ENCODE assay signal across 1 cellular context in the genomic region with DNA sequence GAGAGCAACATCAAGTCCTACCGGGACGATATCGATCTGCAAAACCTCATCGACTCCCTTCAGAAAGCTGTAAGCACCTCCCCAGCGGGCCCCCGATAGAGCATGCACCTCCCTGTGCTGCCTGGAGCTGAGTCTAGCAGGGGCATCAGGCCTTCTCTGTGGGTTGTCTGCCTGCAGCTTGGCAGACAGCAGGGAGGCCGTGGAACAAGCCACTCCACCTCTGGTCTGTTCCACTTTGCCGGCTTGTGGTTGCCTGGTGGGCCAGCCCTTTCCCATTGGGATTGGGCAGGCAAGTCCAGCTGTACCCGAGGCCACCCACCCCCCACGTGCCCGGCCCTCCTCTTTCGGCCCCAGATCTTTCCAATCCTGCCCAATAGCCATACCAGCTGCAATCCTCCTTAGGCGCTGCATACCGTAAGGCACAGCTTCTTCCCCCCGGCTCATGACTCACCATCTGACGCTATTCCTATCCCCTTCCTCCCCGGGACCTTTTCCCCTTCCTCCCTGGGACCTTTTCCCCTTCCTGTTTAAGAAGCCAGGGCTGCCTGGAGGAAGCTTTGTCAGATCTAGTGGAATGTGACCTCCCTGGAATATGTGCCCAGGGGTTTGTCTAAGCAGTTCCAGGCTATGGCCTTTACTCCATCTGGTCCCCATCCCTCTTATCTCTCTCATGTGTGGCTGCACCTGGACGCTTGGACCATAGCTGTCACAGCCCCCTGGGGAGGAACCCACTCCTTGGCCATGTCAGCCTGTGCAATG.
A peak's percentile ranks its signal among the peaks of the same experiment; 100 is the strongest.
TF ChIP-seq lines count a peak whose summit lies in the region.

No MANE protein-coding gene starts in this region.

TF ChIP-seq in A549, 52 proteins besides CTCF, POLR2A, EP300 and RAD21 (continued from another document):
- TF ChIP-seq, protein P1, sequence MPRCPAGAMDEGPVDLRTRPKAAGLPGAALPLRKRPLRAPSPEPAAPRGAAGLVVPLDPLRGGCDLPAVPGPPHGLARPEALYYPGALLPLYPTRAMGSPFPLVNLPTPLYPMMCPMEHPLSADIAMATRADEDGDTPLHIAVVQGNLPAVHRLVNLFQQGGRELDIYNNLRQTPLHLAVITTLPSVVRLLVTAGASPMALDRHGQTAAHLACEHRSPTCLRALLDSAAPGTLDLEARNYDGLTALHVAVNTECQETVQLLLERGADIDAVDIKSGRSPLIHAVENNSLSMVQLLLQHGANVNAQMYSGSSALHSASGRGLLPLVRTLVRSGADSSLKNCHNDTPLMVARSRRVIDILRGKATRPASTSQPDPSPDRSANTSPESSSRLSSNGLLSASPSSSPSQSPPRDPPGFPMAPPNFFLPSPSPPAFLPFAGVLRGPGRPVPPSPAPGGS (IDR thresholded peaks at IDR 0.05) = peak; percentile 39; the same call in 1 of the 3 replicates
- TF ChIP-seq, protein P2, sequence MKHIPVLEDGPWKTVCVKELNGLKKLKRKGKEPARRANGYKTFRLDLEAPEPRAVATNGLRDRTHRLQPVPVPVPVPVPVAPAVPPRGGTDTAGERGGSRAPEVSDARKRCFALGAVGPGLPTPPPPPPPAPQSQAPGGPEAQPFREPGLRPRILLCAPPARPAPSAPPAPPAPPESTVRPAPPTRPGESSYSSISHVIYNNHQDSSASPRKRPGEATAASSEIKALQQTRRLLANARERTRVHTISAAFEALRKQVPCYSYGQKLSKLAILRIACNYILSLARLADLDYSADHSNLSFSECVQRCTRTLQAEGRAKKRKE (CRISPR knock-in tag; IDR thresholded peaks at IDR 0.05; ENCODE audit: low read depth) = no peak
- TF ChIP-seq, protein P3, sequence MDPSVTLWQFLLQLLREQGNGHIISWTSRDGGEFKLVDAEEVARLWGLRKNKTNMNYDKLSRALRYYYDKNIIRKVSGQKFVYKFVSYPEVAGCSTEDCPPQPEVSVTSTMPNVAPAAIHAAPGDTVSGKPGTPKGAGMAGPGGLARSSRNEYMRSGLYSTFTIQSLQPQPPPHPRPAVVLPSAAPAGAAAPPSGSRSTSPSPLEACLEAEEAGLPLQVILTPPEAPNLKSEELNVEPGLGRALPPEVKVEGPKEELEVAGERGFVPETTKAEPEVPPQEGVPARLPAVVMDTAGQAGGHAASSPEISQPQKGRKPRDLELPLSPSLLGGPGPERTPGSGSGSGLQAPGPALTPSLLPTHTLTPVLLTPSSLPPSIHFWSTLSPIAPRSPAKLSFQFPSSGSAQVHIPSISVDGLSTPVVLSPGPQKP (IDR thresholded peaks at IDR 0.05; ENCODE audit: low read depth, low read length) = no peak
- TF ChIP-seq, protein P4, sequence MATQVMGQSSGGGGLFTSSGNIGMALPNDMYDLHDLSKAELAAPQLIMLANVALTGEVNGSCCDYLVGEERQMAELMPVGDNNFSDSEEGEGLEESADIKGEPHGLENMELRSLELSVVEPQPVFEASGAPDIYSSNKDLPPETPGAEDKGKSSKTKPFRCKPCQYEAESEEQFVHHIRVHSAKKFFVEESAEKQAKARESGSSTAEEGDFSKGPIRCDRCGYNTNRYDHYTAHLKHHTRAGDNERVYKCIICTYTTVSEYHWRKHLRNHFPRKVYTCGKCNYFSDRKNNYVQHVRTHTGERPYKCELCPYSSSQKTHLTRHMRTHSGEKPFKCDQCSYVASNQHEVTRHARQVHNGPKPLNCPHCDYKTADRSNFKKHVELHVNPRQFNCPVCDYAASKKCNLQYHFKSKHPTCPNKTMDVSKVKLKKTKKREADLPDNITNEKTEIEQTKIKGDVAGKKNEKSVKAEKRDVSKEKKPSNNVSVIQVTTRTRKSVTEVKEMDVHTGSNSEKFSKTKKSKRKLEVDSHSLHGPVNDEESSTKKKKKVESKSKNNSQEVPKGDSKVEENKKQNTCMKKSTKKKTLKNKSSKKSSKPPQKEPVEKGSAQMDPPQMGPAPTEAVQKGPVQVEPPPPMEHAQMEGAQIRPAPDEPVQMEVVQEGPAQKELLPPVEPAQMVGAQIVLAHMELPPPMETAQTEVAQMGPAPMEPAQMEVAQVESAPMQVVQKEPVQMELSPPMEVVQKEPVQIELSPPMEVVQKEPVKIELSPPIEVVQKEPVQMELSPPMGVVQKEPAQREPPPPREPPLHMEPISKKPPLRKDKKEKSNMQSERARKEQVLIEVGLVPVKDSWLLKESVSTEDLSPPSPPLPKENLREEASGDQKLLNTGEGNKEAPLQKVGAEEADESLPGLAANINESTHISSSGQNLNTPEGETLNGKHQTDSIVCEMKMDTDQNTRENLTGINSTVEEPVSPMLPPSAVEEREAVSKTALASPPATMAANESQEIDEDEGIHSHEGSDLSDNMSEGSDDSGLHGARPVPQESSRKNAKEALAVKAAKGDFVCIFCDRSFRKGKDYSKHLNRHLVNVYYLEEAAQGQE (IDR thresholded peaks at IDR 0.05) = no peak
- TF ChIP-seq RARB (CRISPR knock-in tag; IDR thresholded peaks at IDR 0.05) (no peak), ZSCAN20 (CRISPR knock-in tag; IDR thresholded peaks at IDR 0.05) (no peak), MAFK (IDR thresholded peaks at IDR 0.05; ENCODE audit: partially characterized antibody) (no peak), MAZ (IDR thresholded peaks at IDR 0.05; ENCODE audit: borderline replicate concordance, low read depth, low read length) (no peak), GATA3 (IDR thresholded peaks at IDR 0.05; ENCODE audit: borderline replicate concordance) (peak; percentile 92), CEBPB (IDR thresholded peaks at IDR 0.05) (peak in 1 of 2 experiments; percentile 32; a peak in 1 of 4 replicates), TFCP2L1 (CRISPR knock-in tag; IDR thresholded peaks at IDR 0.05) (no peak), KDM1A (IDR thresholded peaks at IDR 0.05; ENCODE audit: low read depth) (no peak), MYC (IDR thresholded peaks at IDR 0.05; ENCODE audit: borderline replicate concordance, low read length) (no peak), RNF2 (IDR thresholded peaks at IDR 0.05; ENCODE audit: borderline replicate concordance, low read depth) (no peak), CHD4 (IDR thresholded peaks at IDR 0.05; ENCODE audit: borderline replicate concordance) (no peak), HOXA7 (CRISPR knock-in tag; IDR thresholded peaks at IDR 0.05) (no peak), ZC3H11A (IDR thresholded peaks at IDR 0.05) (no peak), HOXB13 (CRISPR knock-in tag; IDR thresholded peaks at IDR 0.05; ENCODE audit: low read depth) (peak; percentile 57; the same call in 1 of the 2 replicates), EHMT2 (IDR thresholded peaks at IDR 0.05; ENCODE audit: low read depth) (no peak)
- TF ChIP-seq, protein P5, sequence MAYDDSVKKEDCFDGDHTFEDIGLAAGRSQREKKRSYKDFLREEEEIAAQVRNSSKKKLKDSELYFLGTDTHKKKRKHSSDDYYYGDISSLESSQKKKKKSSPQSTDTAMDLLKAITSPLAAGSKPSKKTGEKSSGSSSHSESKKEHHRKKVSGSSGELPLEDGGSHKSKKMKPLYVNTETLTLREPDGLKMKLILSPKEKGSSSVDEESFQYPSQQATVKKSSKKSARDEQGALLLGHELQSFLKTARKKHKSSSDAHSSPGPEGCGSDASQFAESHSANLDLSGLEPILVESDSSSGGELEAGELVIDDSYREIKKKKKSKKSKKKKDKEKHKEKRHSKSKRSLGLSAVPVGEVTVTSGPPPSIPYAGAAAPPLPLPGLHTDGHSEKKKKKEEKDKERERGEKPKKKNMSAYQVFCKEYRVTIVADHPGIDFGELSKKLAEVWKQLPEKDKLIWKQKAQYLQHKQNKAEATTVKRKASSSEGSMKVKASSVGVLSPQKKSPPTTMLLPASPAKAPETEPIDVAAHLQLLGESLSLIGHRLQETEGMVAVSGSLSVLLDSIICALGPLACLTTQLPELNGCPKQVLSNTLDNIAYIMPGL (CRISPR knock-in tag; IDR thresholded peaks at IDR 0.05; ENCODE audit: borderline replicate concordance) = no peak
- TF ChIP-seq, protein P6, sequence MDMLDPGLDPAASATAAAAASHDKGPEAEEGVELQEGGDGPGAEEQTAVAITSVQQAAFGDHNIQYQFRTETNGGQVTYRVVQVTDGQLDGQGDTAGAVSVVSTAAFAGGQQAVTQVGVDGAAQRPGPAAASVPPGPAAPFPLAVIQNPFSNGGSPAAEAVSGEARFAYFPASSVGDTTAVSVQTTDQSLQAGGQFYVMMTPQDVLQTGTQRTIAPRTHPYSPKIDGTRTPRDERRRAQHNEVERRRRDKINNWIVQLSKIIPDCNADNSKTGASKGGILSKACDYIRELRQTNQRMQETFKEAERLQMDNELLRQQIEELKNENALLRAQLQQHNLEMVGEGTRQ (IDR thresholded peaks at IDR 0.05) = 0 out of 2 replicates have a peak, but pooled peaks have one; percentile 5
